Comparison of ENCODE assay signal across 27 cellular contexts in the genomic region with DNA sequence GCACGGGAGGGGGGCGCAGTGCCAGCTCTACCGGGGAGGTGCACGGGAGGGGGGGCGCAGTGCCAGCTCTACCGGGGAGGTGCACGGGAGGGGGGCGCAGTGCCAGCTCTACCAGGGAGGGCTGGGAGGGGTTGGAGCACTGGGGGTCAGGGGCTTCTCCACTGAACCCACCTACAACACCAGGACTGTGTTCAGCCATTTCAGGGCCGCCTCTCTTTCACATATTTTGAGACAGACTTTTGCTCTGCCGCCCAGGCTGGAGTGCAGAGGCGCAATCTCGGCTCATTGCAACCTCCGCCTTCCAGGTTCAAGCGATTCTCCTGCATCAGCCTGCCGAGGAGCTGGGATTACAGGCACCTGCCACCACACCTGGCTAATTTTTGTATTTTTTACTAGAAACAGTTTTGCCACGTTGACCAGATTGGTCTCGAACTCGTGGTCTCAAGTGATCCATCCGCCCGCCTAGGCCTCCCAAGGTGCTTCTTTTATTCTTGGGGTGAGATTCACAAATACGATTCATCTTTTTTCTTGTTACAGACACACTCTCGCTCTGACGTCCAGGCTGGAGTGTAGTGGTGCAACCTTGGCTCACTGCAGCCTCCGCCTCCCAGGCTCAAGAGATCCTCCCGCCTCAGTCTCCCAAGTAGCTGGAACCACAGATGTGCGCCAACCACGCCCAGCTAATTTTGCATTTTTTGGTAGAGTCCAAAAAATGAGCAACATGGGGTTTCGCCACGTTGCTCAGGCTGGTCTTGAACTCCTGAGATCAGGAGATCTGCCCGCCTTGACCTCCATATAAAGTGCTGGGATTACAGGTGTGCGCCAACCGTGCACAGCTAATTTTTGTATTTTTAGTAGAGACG. TPM values are rescaled to one million over a fixed set of nuclear protein-coding genes. Genes with fewer than 3 reads are reported as not detected.
DNase-seq lines count a peak whose midpoint lies in the region; ATAC-seq and TF ChIP-seq lines count a peak whose summit lies in the region.
"Had no signal": no experiment of that assay in that cellular context is flagged by ENCODE, and none has a peak within 500 bp of the region (broad histone marks: within the 10 kb centered on the region; RNA-seq: fewer than 3 reads in every experiment).

No MANE protein-coding gene starts in this region.

- peak; percentile 20 for DNase-seq in NCI-H2171 treated with DMSO at 0.1 percent for 48 hours (lab: John Stamatoyannopoulos, UW)
- no peak for DNase-seq in NCI-H2171 (lab: John Stamatoyannopoulos, UW)
- DNase-seq in chondrocyte (ENCODE audit: low spot score): peak; percentile 51
- peak; percentile 20 for DNase-seq in lower lobe of right lung
- DNase-seq in suprapubic skin (ENCODE audit: low spot score in 2 of 2): peak; percentile 44 to 63
- DNase-seq in stimulated activated CD4-positive, alpha-beta T cell treated with anti-CD3 and anti-CD28 coated beads, Interleukin-4, amount 100 ng/mL, for 24 hours: no peak
- no peak for DNase-seq in KBM-7
- DNase-seq: activated B cell treated with CpG ODN at 0.5 μM for 24 hours; activated CD4-positive, alpha-beta memory T cell treated with anti-CD3 and anti-CD28 coated beads for 36 hours; activated gamma-delta T cell; CD4-positive, CD25-positive, alpha-beta regulatory T cell; DMS 273 treated with DMSO at 0.1 percent for 48 hours; effector memory CD4-positive, alpha-beta T cell; foreskin fibroblast; GM23248; HFFc6; hippocampal formation; mammary epithelial cell; NCI-H2081 treated with DMSO at 0.1 percent for 48 hours; OCI-M1; SHP77 treated with DMSO at 0.1 percent for 48 hours; stimulated activated CD4-positive, alpha-beta T cell treated with anti-CD3 and anti-CD28 coated beads, Interleukin-2, amount 100 ng/mL, for 48 hours; SW 1271 had no signal

- H3K27ac ChIP-seq in lower lobe of right lung (no peak overlapping the region), suprapubic skin (no peak overlapping the region)
- H3K27ac ChIP-seq: 22Rv1, GM23248, neutrophil had no signal

- H3K9me3 Mint-ChIP-seq in chondrocyte (ENCODE audit: low read depth): no peaks in the 10 kb centered on the region
- H3K9me3 Mint-ChIP-seq: activated B cell treated with CpG ODN at 0.5 μM for 24 hours; activated CD4-positive, alpha-beta memory T cell treated with anti-CD3 and anti-CD28 coated beads for 36 hours; CD4-positive, CD25-positive, alpha-beta regulatory T cell; HFFc6; stimulated activated memory B cell treated with anti-CD40 and anti-IgM and Interleukin-4, amounts not matched to agents 10 μg/mL and 1 μg/mL and 100 μg/mL, for 72 hours had no signal

- no peak for TF ChIP-seq POLR2A in suprapubic skin (IDR thresholded peaks at IDR 0.05)

- H3K9me3 ChIP-seq in lower lobe of right lung: no peaks in the 10 kb centered on the region
- no peaks in the 10 kb centered on the region for H3K9me3 ChIP-seq in suprapubic skin
- H3K9me3 ChIP-seq: neutrophil had no signal

- H3K27me3 ChIP-seq in lower lobe of right lung (ENCODE audit: low read depth) (no peaks in the 10 kb centered on the region), suprapubic skin (peaks cover 11% of the 10 kb centered on the region)

- H3K36me3 ChIP-seq in lower lobe of right lung (peaks cover 4% of the 10 kb centered on the region), suprapubic skin (no peaks in the 10 kb centered on the region)

- H3K4me1 ChIP-seq in lower lobe of right lung: peaks cover 9% of the 10 kb centered on the region
- H3K4me1 ChIP-seq in suprapubic skin: peaks cover 27% of the 10 kb centered on the region

- peaks cover 8% of the 10 kb centered on the region for H3K4me1 Mint-ChIP-seq in chondrocyte (ENCODE audit: low read depth)

- no peak for TF ChIP-seq CTCF in chondrocyte (IDR thresholded peaks at IDR 0.05)
- TF ChIP-seq CTCF in lower lobe of right lung (IDR thresholded peaks at IDR 0.05): no peak
- TF ChIP-seq CTCF in suprapubic skin (IDR thresholded peaks at IDR 0.05): no peak

- H3K27me3 Mint-ChIP-seq in chondrocyte (ENCODE audit: low read depth): no peaks in the 10 kb centered on the region
- H3K27me3 Mint-ChIP-seq: activated B cell treated with CpG ODN at 0.5 μM for 24 hours; activated CD4-positive, alpha-beta memory T cell treated with anti-CD3 and anti-CD28 coated beads for 36 hours; stimulated activated memory B cell treated with anti-CD40 and anti-IgM and Interleukin-4, amounts not matched to agents 10 μg/mL and 1 μg/mL and 100 μg/mL, for 72 hours had no signal

- H3K4me3 Mint-ChIP-seq in chondrocyte (ENCODE audit: unreplicated experiment): no peak overlapping the region
- H3K4me3 Mint-ChIP-seq: activated B cell treated with CpG ODN at 0.5 μM for 24 hours; activated CD4-positive, alpha-beta memory T cell treated with anti-CD3 and anti-CD28 coated beads for 36 hours; HFFc6; stimulated activated memory B cell treated with anti-CD40 and anti-IgM and Interleukin-4, amounts not matched to agents 10 μg/mL and 1 μg/mL and 100 μg/mL, for 72 hours had no signal

- intact Hi-C loops in lower lobe of right lung (cut with DNase I): no loop called here

- no peaks in the 10 kb centered on the region for H3K36me3 Mint-ChIP-seq in chondrocyte (ENCODE audit: low read depth)
- H3K36me3 Mint-ChIP-seq: activated CD4-positive, alpha-beta memory T cell treated with anti-CD3 and anti-CD28 coated beads for 36 hours; CD4-positive, CD25-positive, alpha-beta regulatory T cell had no signal

- WGBS in suprapubic skin: 67% methylated on average over 24 of the region's 33 CpGs

- TF ChIP-seq EP300 in suprapubic skin (IDR thresholded peaks at IDR 0.05): no peak

- no peak overlapping the region for H3K27ac Mint-ChIP-seq in chondrocyte (ENCODE audit: unreplicated experiment)
- H3K27ac Mint-ChIP-seq: activated B cell treated with CpG ODN at 0.5 μM for 24 hours; activated CD4-positive, alpha-beta memory T cell treated with anti-CD3 and anti-CD28 coated beads for 36 hours; HFFc6; stimulated activated memory B cell treated with anti-CD40 and anti-IgM and Interleukin-4, amounts not matched to agents 10 μg/mL and 1 μg/mL and 100 μg/mL, for 72 hours had no signal

- in situ Hi-C loops in KBM-7 (cut with MboI; ENCODE audit: low pct_unique_long_range_greater_than_20kb, low sequenced_read_pairs): no loop called here

- ATAC-seq in lower lobe of right lung: no peak
- ATAC-seq in HG02973 (IDR thresholded peaks at IDR 0.05; ENCODE audit: unreplicated experiment): no peak
- ATAC-seq: stimulated activated memory B cell treated with anti-CD40 and anti-IgM and Interleukin-4, amounts not matched to agents 10 μg/mL and 1 μg/mL and 100 μg/mL, for 72 hours had no signal

- H3K4me3 ChIP-seq in lower lobe of right lung (no peak overlapping the region), suprapubic skin (no peak overlapping the region)
- H3K4me3 ChIP-seq: GM23248 had no signal

RNA-seq across cellular contexts. Expression of gene ADAP1, which starts 37.0 kb away (rescaled TPM):
- 3.9 to 7.0 TPM (median 6.7 TPM) in 3 replicates for total RNA-seq in chondrocyte
- total RNA-seq in lower lobe of right lung: 33.9 TPM
- 1 to 10 TPM; 4.1 to 9.1 (median 6.3) TPM for total RNA-seq in suprapubic skin

RNA-seq across cellular contexts. Expression of gene GET4, which starts 41.1 kb away (rescaled TPM):
- total RNA-seq in chondrocyte: 26.8 to 34.7 TPM (median 28.0 TPM) in 3 replicates
- 31.7 TPM for total RNA-seq in lower lobe of right lung
- total RNA-seq in suprapubic skin: 10 to 100 TPM; 27.7 to 58.2 (median 47.8) TPM

RNA-seq across cellular contexts. Expression of gene COX19, which starts 57.9 kb away (rescaled TPM):
- total RNA-seq in chondrocyte: 9.2 to 9.6 TPM (median 9.5 TPM) in 3 replicates
- 12.9 TPM for total RNA-seq in lower lobe of right lung
- total RNA-seq in suprapubic skin: 10 to 100 TPM; 11.6 to 55.2 (median 13.2) TPM

Comparison
In these comparisons a context has a peak if more than half of its experiments do, and no peak if none do; other contexts are left out.
1. DNase-seq: peak in NCI-H2171 treated with DMSO at 0.1 percent for 48 hours (single experiment), chondrocyte (single experiment), lower lobe of right lung (single experiment) and suprapubic skin (2 of 2); none in NCI-H2171 (single experiment), stimulated activated CD4-positive, alpha-beta T cell treated with anti-CD3 and anti-CD28 coated beads, Interleukin-4, amount 100 ng/mL, for 24 hours (single experiment) and KBM-7 (single experiment).